In genomic region chr2:75025216-75025615, GRCh38 we compare ENCODE assay signal across 33 cellular contexts.
"Had no signal": no experiment of that assay in that cellular context is flagged by ENCODE, and none has a peak within 500 bp of the region (broad histone marks: within the 10 kb centered on the region; RNA-seq: fewer than 3 reads in every experiment).

No MANE protein-coding gene starts in this region.

- H3K27me3 ChIP-seq: ascending aorta, brain microvascular endothelial cell, breast epithelium had no signal

- H3K27ac ChIP-seq: ascending aorta, brain microvascular endothelial cell, breast epithelium, VCaP had no signal

- H3K9me3 Mint-ChIP-seq: activated B cell treated with CpG ODN at 0.5 μM for 24 hours; activated CD4-positive, alpha-beta memory T cell treated with anti-CD3 and anti-CD28 coated beads for 36 hours; activated CD4-positive, alpha-beta T cell treated with anti-CD3 and anti-CD28 coated beads, Interleukin-2, amount 10 ng/mL, durations not matched to agents 24 days and 14 days; activated CD8-positive, alpha-beta T cell treated with anti-CD3 and anti-CD28 coated beads for 36 hours; activated naive CD4-positive, alpha-beta T cell treated with anti-CD3 and anti-CD28 coated beads, Interleukin-2, amount 10 ng/mL, durations not matched to agents 7 days and 5 days; activated naive CD4-positive, alpha-beta T cell treated with anti-CD3 and anti-CD28 coated beads, Interleukin-2, amount 50 U/mL, for 24 hours; activated naive CD8-positive, alpha-beta T cell treated with anti-CD3 and anti-CD28 coated beads, Interleukin-2, amount 10 ng/mL, durations not matched to agents 7 days and 5 days; activated naive CD8-positive, alpha-beta T cell treated with anti-CD3 and anti-CD28 coated beads, Interleukin-2, amount 50 U/mL, for 24 hours; activated T-cell treated with anti-CD3 and anti-CD28 coated beads, Interleukin-2, amount 50 U/mL, for 24 hours; activated T-helper 2 cell treated with anti-CD3 and anti-CD28 coated beads, Interferon-gamma antibody, Interleukin-2, Interleukin-4, amounts not matched to agents 10 μg/mL and 5 μg/mL and 100 μg/mL, durations not matched to agents 14 hours and 24 hours and 36 hours; T-helper 1 cell treated with Interleukin-12 subunit alpha and Interleukin-12 subunit beta and Interleukin-4 antibody, amounts not matched to agents 30 μg/mL and 1 μg/mL, for 36 hours; T-helper 2 cell treated with Interferon-gamma antibody and Interleukin-4, amounts not matched to agents 5 μg/mL and 100 μg/mL, for 36 hours had no signal

- H3K36me3 ChIP-seq: ascending aorta, brain microvascular endothelial cell, breast epithelium had no signal

- H3K4me1 ChIP-seq: breast epithelium had no signal

- H3K4me3 ChIP-seq: ascending aorta, breast epithelium had no signal

- H3K4me1 Mint-ChIP-seq: activated B cell treated with CpG ODN at 0.5 μM for 24 hours; activated CD4-positive, alpha-beta T cell treated with anti-CD3 and anti-CD28 coated beads, Interleukin-2, amount 10 ng/mL, durations not matched to agents 24 days and 14 days; activated naive CD4-positive, alpha-beta T cell treated with anti-CD3 and anti-CD28 coated beads, Interleukin-2, amount 10 ng/mL, durations not matched to agents 7 days and 5 days; activated naive CD4-positive, alpha-beta T cell treated with anti-CD3 and anti-CD28 coated beads, Interleukin-2, amount 50 U/mL, for 24 hours; activated naive CD8-positive, alpha-beta T cell treated with anti-CD3 and anti-CD28 coated beads, Interleukin-2, amount 10 ng/mL, durations not matched to agents 7 days and 5 days; activated naive CD8-positive, alpha-beta T cell treated with anti-CD3 and anti-CD28 coated beads, Interleukin-2, amount 50 U/mL, for 24 hours had no signal

- H3K36me3 Mint-ChIP-seq: activated CD4-positive, alpha-beta memory T cell treated with anti-CD3 and anti-CD28 coated beads for 36 hours; activated naive CD4-positive, alpha-beta T cell treated with anti-CD3 and anti-CD28 coated beads, Interleukin-2, amount 10 ng/mL, durations not matched to agents 7 days and 5 days; activated naive CD8-positive, alpha-beta T cell treated with anti-CD3 and anti-CD28 coated beads, Interleukin-2, amount 10 ng/mL, durations not matched to agents 7 days and 5 days had no signal

- ATAC-seq: activated CD8-positive, alpha-beta T cell treated with anti-CD3 and anti-CD28 coated beads for 36 hours; activated naive CD8-positive, alpha-beta T cell treated with anti-CD3 and anti-CD28 coated beads, Interleukin-2, amount 50 U/mL, for 24 hours had no signal

- H3K4me3 Mint-ChIP-seq: activated B cell treated with CpG ODN at 0.5 μM for 24 hours; activated CD4-positive, alpha-beta memory T cell treated with anti-CD3 and anti-CD28 coated beads for 36 hours; activated CD4-positive, alpha-beta T cell treated with anti-CD3 and anti-CD28 coated beads, Interleukin-2, amount 10 ng/mL, durations not matched to agents 24 days and 14 days; activated CD8-positive, alpha-beta T cell treated with anti-CD3 and anti-CD28 coated beads for 36 hours; activated naive CD4-positive, alpha-beta T cell treated with anti-CD3 and anti-CD28 coated beads, Interleukin-2, amount 10 ng/mL, durations not matched to agents 7 days and 5 days; activated naive CD4-positive, alpha-beta T cell treated with anti-CD3 and anti-CD28 coated beads, Interleukin-2, amount 50 U/mL, for 24 hours; activated naive CD8-positive, alpha-beta T cell; activated naive CD8-positive, alpha-beta T cell treated with anti-CD3 and anti-CD28 coated beads, Interleukin-2, amount 10 ng/mL, durations not matched to agents 7 days and 5 days; activated naive CD8-positive, alpha-beta T cell treated with anti-CD3 and anti-CD28 coated beads, Interleukin-2, amount 50 U/mL, for 24 hours; activated T-cell treated with anti-CD3 and anti-CD28 coated beads, Interleukin-2, amount 50 U/mL, for 24 hours; T-helper 1 cell treated with Interleukin-12 subunit alpha and Interleukin-12 subunit beta and Interleukin-4 antibody, amounts not matched to agents 30 μg/mL and 1 μg/mL, for 36 hours; T-helper 2 cell treated with Interferon-gamma antibody and Interleukin-4, amounts not matched to agents 5 μg/mL and 100 μg/mL, for 36 hours had no signal

- H3K27ac Mint-ChIP-seq: activated B cell treated with CpG ODN at 0.5 μM for 24 hours; activated CD4-positive, alpha-beta memory T cell treated with anti-CD3 and anti-CD28 coated beads for 36 hours; activated CD4-positive, alpha-beta T cell treated with anti-CD3 and anti-CD28 coated beads, Interleukin-2, amount 10 ng/mL, durations not matched to agents 24 days and 14 days; activated CD8-positive, alpha-beta T cell treated with anti-CD3 and anti-CD28 coated beads for 36 hours; activated naive CD4-positive, alpha-beta T cell treated with anti-CD3 and anti-CD28 coated beads, Interleukin-2, amount 10 ng/mL, durations not matched to agents 7 days and 5 days; activated naive CD4-positive, alpha-beta T cell treated with anti-CD3 and anti-CD28 coated beads, Interleukin-2, amount 50 U/mL, for 24 hours; activated naive CD8-positive, alpha-beta T cell; activated naive CD8-positive, alpha-beta T cell treated with anti-CD3 and anti-CD28 coated beads, Interleukin-2, amount 10 ng/mL, durations not matched to agents 7 days and 5 days; activated naive CD8-positive, alpha-beta T cell treated with anti-CD3 and anti-CD28 coated beads, Interleukin-2, amount 50 U/mL, for 24 hours; activated T-cell treated with anti-CD3 and anti-CD28 coated beads, Interleukin-2, amount 50 U/mL, for 24 hours; activated T-helper 2 cell treated with anti-CD3 and anti-CD28 coated beads, Interferon-gamma antibody, Interleukin-2, Interleukin-4, amounts not matched to agents 10 μg/mL and 5 μg/mL and 100 μg/mL, durations not matched to agents 14 hours and 24 hours and 36 hours; T-helper 1 cell treated with Interleukin-12 subunit alpha and Interleukin-12 subunit beta and Interleukin-4 antibody, amounts not matched to agents 30 μg/mL and 1 μg/mL, for 36 hours; T-helper 2 cell treated with Interferon-gamma antibody and Interleukin-4, amounts not matched to agents 5 μg/mL and 100 μg/mL, for 36 hours had no signal

- DNase-seq: activated B cell treated with CpG ODN at 0.5 μM for 24 hours; activated CD4-positive, alpha-beta memory T cell treated with anti-CD3 and anti-CD28 coated beads for 36 hours; activated CD4-positive, alpha-beta T cell treated with anti-CD3 and anti-CD28 coated beads for 4 hours; activated CD4-positive, alpha-beta T cell treated with anti-CD3 and anti-CD28 coated beads, Interleukin-2, amount 10 ng/mL, durations not matched to agents 24 days and 14 days; activated CD4-positive, alpha-beta T cell treated with anti-CD3 and anti-CD28 coated beads, Interleukin-2, amount 50 U/mL, for 1 hour; activated CD4-positive, alpha-beta T cell treated with anti-CD3 and anti-CD28 coated beads, Interleukin-2, amount 50 U/mL, for 4 hours; activated CD4-positive, CD25-positive, alpha-beta regulatory T cell treated with anti-CD3 and anti-CD28 coated beads, Interleukin-2, amount 50 U/mL, for 72 hours; activated CD8-positive, alpha-beta memory T cell treated with anti-CD3 and anti-CD28 coated beads, Interleukin-2, amount 50 U/mL, for 4 hours; activated CD8-positive, alpha-beta T cell treated with anti-CD3 and anti-CD28 coated beads for 36 hours; activated effector memory CD4-positive, alpha-beta T cell treated with Interleukin-2 at 50 U/mL for 16 hours; activated gamma-delta T cell; activated naive CD4-positive, alpha-beta T cell treated with anti-CD3 and anti-CD28 coated beads, Interleukin-2, amount 10 ng/mL, durations not matched to agents 7 days and 5 days; activated naive CD4-positive, alpha-beta T cell treated with Interleukin-2 at 50 U/mL for 16 hours; activated naive CD8-positive, alpha-beta T cell treated with anti-CD3 and anti-CD28 coated beads, Interleukin-2, amount 10 ng/mL, durations not matched to agents 7 days and 5 days; activated naive CD8-positive, alpha-beta T cell treated with anti-CD3 and anti-CD28 coated beads, Interleukin-2, amount 50 U/mL, for 24 hours; activated T-cell treated with anti-CD3 and anti-CD28 coated beads for 4 hours; activated T-cell treated with anti-CD3 and anti-CD28 coated beads, Interleukin-2, amount 50 U/mL, for 24 hours; activated T-cell treated with anti-CD3 and anti-CD28 coated beads, Interleukin-2, amount 50 U/mL, for 48 hours; amygdala; anterior cingulate cortex; central memory CD4-positive, alpha-beta T cell; T-helper 1 cell; T-helper 2 cell; T-helper 9 cell had no signal

- H3K27me3 Mint-ChIP-seq: activated B cell treated with CpG ODN at 0.5 μM for 24 hours; activated CD4-positive, alpha-beta memory T cell treated with anti-CD3 and anti-CD28 coated beads for 36 hours; activated CD4-positive, alpha-beta T cell treated with anti-CD3 and anti-CD28 coated beads, Interleukin-2, amount 10 ng/mL, durations not matched to agents 24 days and 14 days; activated CD8-positive, alpha-beta T cell treated with anti-CD3 and anti-CD28 coated beads for 36 hours; activated naive CD4-positive, alpha-beta T cell treated with anti-CD3 and anti-CD28 coated beads, Interleukin-2, amount 10 ng/mL, durations not matched to agents 7 days and 5 days; activated naive CD4-positive, alpha-beta T cell treated with anti-CD3 and anti-CD28 coated beads, Interleukin-2, amount 50 U/mL, for 24 hours; activated naive CD8-positive, alpha-beta T cell; activated naive CD8-positive, alpha-beta T cell treated with anti-CD3 and anti-CD28 coated beads, Interleukin-2, amount 50 U/mL, for 24 hours; activated T-cell treated with anti-CD3 and anti-CD28 coated beads, Interleukin-2, amount 50 U/mL, for 24 hours had no signal

- H3K9me3 ChIP-seq: ascending aorta, breast epithelium had no signal
